In the genomic region with DNA sequence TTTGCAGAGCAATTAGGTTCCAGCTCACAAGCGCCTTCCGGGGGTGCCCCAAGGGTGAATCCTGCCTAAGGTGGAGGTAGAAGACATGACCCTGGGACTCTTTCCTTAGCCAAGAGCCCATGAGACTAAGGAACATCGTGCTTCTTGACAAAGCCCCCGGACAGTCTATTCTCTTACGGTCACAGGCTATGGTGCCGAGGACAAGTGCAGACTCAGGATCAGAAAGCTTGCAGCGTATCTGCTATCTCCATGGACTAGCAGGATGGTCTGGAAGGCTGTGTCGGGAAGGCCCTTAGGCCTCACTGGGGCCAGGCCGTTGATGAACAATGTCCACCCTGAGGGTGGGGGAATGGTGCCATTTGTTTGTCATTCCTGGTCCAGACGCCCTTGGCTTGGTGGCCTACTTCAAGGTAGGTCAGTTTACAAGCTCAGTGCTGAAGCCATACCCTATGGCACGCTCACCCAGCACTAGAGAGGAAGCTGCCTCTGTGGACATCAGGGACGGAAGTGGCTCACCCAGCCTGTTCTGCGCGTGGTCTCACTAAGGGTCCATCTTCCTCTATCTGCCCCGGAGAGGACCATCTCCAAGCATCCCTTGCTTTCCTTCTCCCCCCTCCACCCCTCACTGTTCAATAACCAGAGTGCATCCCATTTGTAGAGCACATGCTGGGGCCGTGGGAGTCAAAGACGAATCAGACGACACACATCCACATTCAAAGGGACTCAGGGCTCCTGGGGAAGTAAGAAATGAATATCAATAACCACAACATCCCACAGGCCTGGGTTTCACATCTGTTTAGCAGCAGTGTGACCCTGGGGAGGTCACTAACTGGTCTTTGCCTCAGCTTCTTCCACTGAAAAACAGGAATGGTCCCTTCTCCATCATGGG, we compare ENCODE assay signal across 1 cellular context.
TF ChIP-seq lines count a peak whose summit lies in the region.

No MANE protein-coding gene starts in this region.

TF ChIP-seq in GM12878, 131 proteins besides CTCF, POLR2A, EP300 and RAD21 (continued from another document and continues in another):
- TF ChIP-seq, protein P1, sequence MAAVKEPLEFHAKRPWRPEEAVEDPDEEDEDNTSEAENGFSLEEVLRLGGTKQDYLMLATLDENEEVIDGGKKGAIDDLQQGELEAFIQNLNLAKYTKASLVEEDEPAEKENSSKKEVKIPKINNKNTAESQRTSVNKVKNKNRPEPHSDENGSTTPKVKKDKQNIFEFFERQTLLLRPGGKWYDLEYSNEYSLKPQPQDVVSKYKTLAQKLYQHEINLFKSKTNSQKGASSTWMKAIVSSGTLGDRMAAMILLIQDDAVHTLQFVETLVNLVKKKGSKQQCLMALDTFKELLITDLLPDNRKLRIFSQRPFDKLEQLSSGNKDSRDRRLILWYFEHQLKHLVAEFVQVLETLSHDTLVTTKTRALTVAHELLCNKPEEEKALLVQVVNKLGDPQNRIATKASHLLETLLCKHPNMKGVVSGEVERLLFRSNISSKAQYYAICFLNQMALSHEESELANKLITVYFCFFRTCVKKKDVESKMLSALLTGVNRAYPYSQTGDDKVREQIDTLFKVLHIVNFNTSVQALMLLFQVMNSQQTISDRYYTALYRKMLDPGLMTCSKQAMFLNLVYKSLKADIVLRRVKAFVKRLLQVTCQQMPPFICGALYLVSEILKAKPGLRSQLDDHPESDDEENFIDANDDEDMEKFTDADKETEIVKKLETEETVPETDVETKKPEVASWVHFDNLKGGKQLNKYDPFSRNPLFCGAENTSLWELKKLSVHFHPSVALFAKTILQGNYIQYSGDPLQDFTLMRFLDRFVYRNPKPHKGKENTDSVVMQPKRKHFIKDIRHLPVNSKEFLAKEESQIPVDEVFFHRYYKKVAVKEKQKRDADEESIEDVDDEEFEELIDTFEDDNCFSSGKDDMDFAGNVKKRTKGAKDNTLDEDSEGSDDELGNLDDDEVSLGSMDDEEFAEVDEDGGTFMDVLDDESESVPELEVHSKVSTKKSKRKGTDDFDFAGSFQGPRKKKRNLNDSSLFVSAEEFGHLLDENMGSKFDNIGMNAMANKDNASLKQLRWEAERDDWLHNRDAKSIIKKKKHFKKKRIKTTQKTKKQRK (IDR thresholded peaks at IDR 0.05; ENCODE audit: low read depth, low read length): no peak
- TF ChIP-seq MYC (IDR thresholded peaks at IDR 0.05; ENCODE audit: insufficient read depth, insufficient read length, insufficient replicate concordance, low read length, severe bottlenecking): no peak
- TF ChIP-seq, protein P2, sequence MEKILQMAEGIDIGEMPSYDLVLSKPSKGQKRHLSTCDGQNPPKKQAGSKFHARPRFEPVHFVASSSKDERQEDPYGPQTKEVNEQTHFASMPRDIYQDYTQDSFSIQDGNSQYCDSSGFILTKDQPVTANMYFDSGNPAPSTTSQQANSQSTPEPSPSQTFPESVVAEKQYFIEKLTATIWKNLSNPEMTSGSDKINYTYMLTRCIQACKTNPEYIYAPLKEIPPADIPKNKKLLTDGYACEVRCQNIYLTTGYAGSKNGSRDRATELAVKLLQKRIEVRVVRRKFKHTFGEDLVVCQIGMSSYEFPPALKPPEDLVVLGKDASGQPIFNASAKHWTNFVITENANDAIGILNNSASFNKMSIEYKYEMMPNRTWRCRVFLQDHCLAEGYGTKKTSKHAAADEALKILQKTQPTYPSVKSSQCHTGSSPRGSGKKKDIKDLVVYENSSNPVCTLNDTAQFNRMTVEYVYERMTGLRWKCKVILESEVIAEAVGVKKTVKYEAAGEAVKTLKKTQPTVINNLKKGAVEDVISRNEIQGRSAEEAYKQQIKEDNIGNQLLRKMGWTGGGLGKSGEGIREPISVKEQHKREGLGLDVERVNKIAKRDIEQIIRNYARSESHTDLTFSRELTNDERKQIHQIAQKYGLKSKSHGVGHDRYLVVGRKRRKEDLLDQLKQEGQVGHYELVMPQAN (conservative IDR thresholded peaks at IDR 0.05): no peak
- TF ChIP-seq BMI1 (IDR thresholded peaks at IDR 0.05; ENCODE audit: borderline replicate concordance): no peak
- no peak for TF ChIP-seq RFX5 (IDR thresholded peaks at IDR 0.05; ENCODE audit: low read depth, low read length)
- TF ChIP-seq BCL11A (IDR thresholded peaks at IDR 0.05; ENCODE audit: low read depth, low read length): no peak
- no peak for TF ChIP-seq NFIC (IDR thresholded peaks at IDR 0.05; ENCODE audit: low read depth, low read length)
- TF ChIP-seq NR2F1 (conservative IDR thresholded peaks at IDR 0.05): 0 out of 2 replicates have a peak, but pooled peaks have one; percentile 15
- TF ChIP-seq EED (IDR thresholded peaks at IDR 0.05; ENCODE audit: low read depth): no peak
- no peak for TF ChIP-seq SREBF1 (IDR thresholded peaks at IDR 0.05; ENCODE audit: low read length)
- no peak for TF ChIP-seq SREBF2 (IDR thresholded peaks at IDR 0.05; ENCODE audit: low read length)
- TF ChIP-seq MEF2A (IDR thresholded peaks at IDR 0.05; ENCODE audit: insufficient read depth, low read depth, low read length): no peak
- TF ChIP-seq IRF4 (IDR thresholded peaks at IDR 0.05; ENCODE audit: low read depth, low read length): peak; percentile 62; the same call in 1 of the 2 replicates
- no peak for TF ChIP-seq WRNIP1 (IDR thresholded peaks at IDR 0.05; ENCODE audit: borderline replicate concordance, low read depth, low read length)
- peak; percentile 90 for TF ChIP-seq RUNX3 (IDR thresholded peaks at IDR 0.05; ENCODE audit: low read length)
- TF ChIP-seq SMAD5 (IDR thresholded peaks at IDR 0.05; ENCODE audit: low read depth): no peak
- TF ChIP-seq BACH1 (IDR thresholded peaks at IDR 0.05; ENCODE audit: borderline replicate concordance): no peak
- no peak for TF ChIP-seq PAX8 (IDR thresholded peaks at IDR 0.05)
- TF ChIP-seq SPI1 (IDR thresholded peaks at IDR 0.05; ENCODE audit: borderline replicate concordance, insufficient read depth, low read depth, low read length): peak; percentile 36
- TF ChIP-seq MEF2B (IDR thresholded peaks at IDR 0.05; ENCODE audit: partially characterized antibody, poor library complexity, severe bottlenecking): no peak
- TF ChIP-seq, protein P3, sequence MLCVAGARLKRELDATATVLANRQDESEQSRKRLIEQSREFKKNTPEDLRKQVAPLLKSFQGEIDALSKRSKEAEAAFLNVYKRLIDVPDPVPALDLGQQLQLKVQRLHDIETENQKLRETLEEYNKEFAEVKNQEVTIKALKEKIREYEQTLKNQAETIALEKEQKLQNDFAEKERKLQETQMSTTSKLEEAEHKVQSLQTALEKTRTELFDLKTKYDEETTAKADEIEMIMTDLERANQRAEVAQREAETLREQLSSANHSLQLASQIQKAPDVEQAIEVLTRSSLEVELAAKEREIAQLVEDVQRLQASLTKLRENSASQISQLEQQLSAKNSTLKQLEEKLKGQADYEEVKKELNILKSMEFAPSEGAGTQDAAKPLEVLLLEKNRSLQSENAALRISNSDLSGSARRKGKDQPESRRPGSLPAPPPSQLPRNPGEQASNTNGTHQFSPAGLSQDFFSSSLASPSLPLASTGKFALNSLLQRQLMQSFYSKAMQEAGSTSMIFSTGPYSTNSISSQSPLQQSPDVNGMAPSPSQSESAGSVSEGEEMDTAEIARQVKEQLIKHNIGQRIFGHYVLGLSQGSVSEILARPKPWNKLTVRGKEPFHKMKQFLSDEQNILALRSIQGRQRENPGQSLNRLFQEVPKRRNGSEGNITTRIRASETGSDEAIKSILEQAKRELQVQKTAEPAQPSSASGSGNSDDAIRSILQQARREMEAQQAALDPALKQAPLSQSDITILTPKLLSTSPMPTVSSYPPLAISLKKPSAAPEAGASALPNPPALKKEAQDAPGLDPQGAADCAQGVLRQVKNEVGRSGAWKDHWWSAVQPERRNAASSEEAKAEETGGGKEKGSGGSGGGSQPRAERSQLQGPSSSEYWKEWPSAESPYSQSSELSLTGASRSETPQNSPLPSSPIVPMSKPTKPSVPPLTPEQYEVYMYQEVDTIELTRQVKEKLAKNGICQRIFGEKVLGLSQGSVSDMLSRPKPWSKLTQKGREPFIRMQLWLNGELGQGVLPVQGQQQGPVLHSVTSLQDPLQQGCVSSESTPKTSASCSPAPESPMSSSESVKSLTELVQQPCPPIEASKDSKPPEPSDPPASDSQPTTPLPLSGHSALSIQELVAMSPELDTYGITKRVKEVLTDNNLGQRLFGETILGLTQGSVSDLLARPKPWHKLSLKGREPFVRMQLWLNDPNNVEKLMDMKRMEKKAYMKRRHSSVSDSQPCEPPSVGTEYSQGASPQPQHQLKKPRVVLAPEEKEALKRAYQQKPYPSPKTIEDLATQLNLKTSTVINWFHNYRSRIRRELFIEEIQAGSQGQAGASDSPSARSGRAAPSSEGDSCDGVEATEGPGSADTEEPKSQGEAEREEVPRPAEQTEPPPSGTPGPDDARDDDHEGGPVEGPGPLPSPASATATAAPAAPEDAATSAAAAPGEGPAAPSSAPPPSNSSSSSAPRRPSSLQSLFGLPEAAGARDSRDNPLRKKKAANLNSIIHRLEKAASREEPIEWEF (IDR thresholded peaks at IDR 0.05; ENCODE audit: insufficient replicate concordance, low read depth, low read length): no peak
- TF ChIP-seq BHLHE40 (IDR thresholded peaks at IDR 0.05; ENCODE audit: borderline replicate concordance in 1 of 2, low read depth in 2 of 2, low read length in 1 of 2): no peak
- TF ChIP-seq, protein P4, sequence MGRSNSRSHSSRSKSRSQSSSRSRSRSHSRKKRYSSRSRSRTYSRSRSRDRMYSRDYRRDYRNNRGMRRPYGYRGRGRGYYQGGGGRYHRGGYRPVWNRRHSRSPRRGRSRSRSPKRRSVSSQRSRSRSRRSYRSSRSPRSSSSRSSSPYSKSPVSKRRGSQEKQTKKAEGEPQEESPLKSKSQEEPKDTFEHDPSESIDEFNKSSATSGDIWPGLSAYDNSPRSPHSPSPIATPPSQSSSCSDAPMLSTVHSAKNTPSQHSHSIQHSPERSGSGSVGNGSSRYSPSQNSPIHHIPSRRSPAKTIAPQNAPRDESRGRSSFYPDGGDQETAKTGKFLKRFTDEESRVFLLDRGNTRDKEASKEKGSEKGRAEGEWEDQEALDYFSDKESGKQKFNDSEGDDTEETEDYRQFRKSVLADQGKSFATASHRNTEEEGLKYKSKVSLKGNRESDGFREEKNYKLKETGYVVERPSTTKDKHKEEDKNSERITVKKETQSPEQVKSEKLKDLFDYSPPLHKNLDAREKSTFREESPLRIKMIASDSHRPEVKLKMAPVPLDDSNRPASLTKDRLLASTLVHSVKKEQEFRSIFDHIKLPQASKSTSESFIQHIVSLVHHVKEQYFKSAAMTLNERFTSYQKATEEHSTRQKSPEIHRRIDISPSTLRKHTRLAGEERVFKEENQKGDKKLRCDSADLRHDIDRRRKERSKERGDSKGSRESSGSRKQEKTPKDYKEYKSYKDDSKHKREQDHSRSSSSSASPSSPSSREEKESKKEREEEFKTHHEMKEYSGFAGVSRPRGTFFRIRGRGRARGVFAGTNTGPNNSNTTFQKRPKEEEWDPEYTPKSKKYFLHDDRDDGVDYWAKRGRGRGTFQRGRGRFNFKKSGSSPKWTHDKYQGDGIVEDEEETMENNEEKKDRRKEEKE (IDR thresholded peaks at IDR 0.05): no peak
- no peak for TF ChIP-seq CREB1 (IDR thresholded peaks at IDR 0.05; ENCODE audit: low read depth)
- no peak for TF ChIP-seq ZNF622 (IDR thresholded peaks at IDR 0.05)
- no peak for TF ChIP-seq ZZZ3 (IDR thresholded peaks at IDR 0.05; ENCODE audit: control insufficient read depth, insufficient read length, low read depth)
- TF ChIP-seq RELA (IDR thresholded peaks at IDR 0.05; ENCODE audit: borderline replicate concordance, partially characterized antibody): no peak
- TF ChIP-seq TCF3 (IDR thresholded peaks at IDR 0.05; ENCODE audit: borderline replicate concordance, insufficient read depth, low read depth, low read length): no peak
- no peak for TF ChIP-seq RCOR1 (conservative IDR thresholded peaks at IDR 0.05; ENCODE audit: low read depth, low read length)
- TF ChIP-seq, protein P5, sequence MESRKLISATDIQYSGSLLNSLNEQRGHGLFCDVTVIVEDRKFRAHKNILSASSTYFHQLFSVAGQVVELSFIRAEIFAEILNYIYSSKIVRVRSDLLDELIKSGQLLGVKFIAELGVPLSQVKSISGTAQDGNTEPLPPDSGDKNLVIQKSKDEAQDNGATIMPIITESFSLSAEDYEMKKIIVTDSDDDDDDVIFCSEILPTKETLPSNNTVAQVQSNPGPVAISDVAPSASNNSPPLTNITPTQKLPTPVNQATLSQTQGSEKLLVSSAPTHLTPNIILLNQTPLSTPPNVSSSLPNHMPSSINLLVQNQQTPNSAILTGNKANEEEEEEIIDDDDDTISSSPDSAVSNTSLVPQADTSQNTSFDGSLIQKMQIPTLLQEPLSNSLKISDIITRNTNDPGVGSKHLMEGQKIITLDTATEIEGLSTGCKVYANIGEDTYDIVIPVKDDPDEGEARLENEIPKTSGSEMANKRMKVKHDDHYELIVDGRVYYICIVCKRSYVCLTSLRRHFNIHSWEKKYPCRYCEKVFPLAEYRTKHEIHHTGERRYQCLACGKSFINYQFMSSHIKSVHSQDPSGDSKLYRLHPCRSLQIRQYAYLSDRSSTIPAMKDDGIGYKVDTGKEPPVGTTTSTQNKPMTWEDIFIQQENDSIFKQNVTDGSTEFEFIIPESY (IDR thresholded peaks at IDR 0.05): no peak
- no peak for TF ChIP-seq CEBPB (IDR thresholded peaks at IDR 0.05; ENCODE audit: borderline replicate concordance in 1 of 2, low read depth in 2 of 2, low read length in 2 of 2)
- no peak for TF ChIP-seq NR2C2 (IDR thresholded peaks at IDR 0.05; ENCODE audit: borderline replicate concordance, control insufficient read depth, insufficient read length, low read depth)
- TF ChIP-seq JUNB (IDR thresholded peaks at IDR 0.05): peak; percentile 30; the same call in 1 of the 2 replicates
- TF ChIP-seq, protein P6, sequence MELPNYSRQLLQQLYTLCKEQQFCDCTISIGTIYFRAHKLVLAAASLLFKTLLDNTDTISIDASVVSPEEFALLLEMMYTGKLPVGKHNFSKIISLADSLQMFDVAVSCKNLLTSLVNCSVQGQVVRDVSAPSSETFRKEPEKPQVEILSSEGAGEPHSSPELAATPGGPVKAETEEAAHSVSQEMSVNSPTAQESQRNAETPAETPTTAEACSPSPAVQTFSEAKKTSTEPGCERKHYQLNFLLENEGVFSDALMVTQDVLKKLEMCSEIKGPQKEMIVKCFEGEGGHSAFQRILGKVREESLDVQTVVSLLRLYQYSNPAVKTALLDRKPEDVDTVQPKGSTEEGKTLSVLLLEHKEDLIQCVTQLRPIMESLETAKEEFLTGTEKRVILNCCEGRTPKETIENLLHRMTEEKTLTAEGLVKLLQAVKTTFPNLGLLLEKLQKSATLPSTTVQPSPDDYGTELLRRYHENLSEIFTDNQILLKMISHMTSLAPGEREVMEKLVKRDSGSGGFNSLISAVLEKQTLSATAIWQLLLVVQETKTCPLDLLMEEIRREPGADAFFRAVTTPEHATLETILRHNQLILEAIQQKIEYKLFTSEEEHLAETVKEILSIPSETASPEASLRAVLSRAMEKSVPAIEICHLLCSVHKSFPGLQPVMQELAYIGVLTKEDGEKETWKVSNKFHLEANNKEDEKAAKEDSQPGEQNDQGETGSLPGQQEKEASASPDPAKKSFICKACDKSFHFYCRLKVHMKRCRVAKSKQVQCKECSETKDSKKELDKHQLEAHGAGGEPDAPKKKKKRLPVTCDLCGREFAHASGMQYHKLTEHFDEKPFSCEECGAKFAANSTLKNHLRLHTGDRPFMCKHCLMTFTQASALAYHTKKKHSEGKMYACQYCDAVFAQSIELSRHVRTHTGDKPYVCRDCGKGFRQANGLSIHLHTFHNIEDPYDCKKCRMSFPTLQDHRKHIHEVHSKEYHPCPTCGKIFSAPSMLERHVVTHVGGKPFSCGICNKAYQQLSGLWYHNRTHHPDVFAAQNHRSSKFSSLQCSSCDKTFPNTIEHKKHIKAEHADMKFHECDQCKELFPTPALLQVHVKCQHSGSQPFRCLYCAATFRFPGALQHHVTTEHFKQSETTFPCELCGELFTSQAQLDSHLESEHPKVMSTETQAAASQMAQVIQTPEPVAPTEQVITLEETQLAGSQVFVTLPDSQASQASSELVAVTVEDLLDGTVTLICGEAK (IDR thresholded peaks at IDR 0.05; ENCODE audit: borderline replicate concordance): no peak
- no peak for TF ChIP-seq KLF5 (IDR thresholded peaks at IDR 0.05; ENCODE audit: partially characterized antibody)
- no peak for TF ChIP-seq CHD4 (IDR thresholded peaks at IDR 0.05)
- TF ChIP-seq ZNF24 (IDR thresholded peaks at IDR 0.05): no peak
- no peak for TF ChIP-seq CBX3 (IDR thresholded peaks at IDR 0.05; ENCODE audit: borderline replicate concordance, low read depth)
